ENCODE assay signal across 8 cellular contexts in genomic region chr17:82095777-82096708, GRCh38. TPM values are rescaled to one million over a fixed set of nuclear protein-coding genes. Genes with fewer than 3 reads are reported as not detected.
DNase-seq lines count a peak whose midpoint lies in the region; ATAC-seq lines count a peak whose summit lies in the region.

No MANE protein-coding gene starts in this region.

- H4K20me1 ChIP-seq in BLaER1 (peaks cover 59% of the 10 kb centered on the region), Karpas-422 (ENCODE audit: insufficient read depth, low read depth, low read length) (peaks cover 43% of the 10 kb centered on the region)

- H3K36me3 Mint-ChIP-seq in central memory CD8-positive, alpha-beta T cell (ENCODE audit: insufficient read depth) = peaks cover 10% of the 10 kb centered on the region
- H3K36me3 Mint-ChIP-seq in naive B cell = no peaks in the 10 kb centered on the region

- H3K9me2 ChIP-seq in Karpas-422 (replicated peaks; ENCODE audit: insufficient read depth, low read length) = no peaks in the 10 kb centered on the region

- H3K4me1 ChIP-seq in BLaER1 (peaks cover 41% of the 10 kb centered on the region), Karpas-422 (ENCODE audit: low read length) (peaks cover 35% of the 10 kb centered on the region)

- H3K27me3 Mint-ChIP-seq in central memory CD8-positive, alpha-beta T cell = no peaks in the 10 kb centered on the region
- H3K27me3 Mint-ChIP-seq in naive B cell = no peaks in the 10 kb centered on the region

- H3K27me3 ChIP-seq in BLaER1 (no peaks in the 10 kb centered on the region), Karpas-422 (ENCODE audit: low read length) (no peaks in the 10 kb centered on the region)

- H3K4me3 Mint-ChIP-seq in central memory CD8-positive, alpha-beta T cell = peak overlapping the region; percentile 36
- peak overlapping the region in 7 of 8 donors; percentile 15 to 75 (median 57) for H3K4me3 Mint-ChIP-seq in naive B cell

- no peaks in the 10 kb centered on the region for H3K9me3 Mint-ChIP-seq in central memory CD8-positive, alpha-beta T cell
- H3K9me3 Mint-ChIP-seq in naive B cell = no peaks in the 10 kb centered on the region

- H3K27ac ChIP-seq in BLaER1 (peak overlapping the region; percentile 98), Karpas-422 (ENCODE audit: low read length) (peak overlapping the region; percentile 89; the same call in 1 of the 2 replicates)

- ATAC-seq in central memory CD8-positive, alpha-beta T cell (replicated peaks; ENCODE audit: extremely low read depth, poor library complexity, severe bottlenecking) = no peak
- no peak for ATAC-seq in naive B cell (ENCODE audit: low read depth in 2 of 2)
- ATAC-seq in HG03196 (IDR thresholded peaks at IDR 0.05; ENCODE audit: unreplicated experiment) = no peak

- H3K36me3 ChIP-seq in BLaER1 (peaks cover 56% of the 10 kb centered on the region), Karpas-422 (ENCODE audit: insufficient read depth, low read length) (peaks cover 14% of the 10 kb centered on the region)

- H3K27ac Mint-ChIP-seq in central memory CD8-positive, alpha-beta T cell (ENCODE audit: low read depth) = peak overlapping the region; percentile 22
- H3K27ac Mint-ChIP-seq in naive B cell = no peak overlapping the region

- H2AFZ ChIP-seq in Karpas-422 (ENCODE audit: low read length) = no peak overlapping the region

- H3K9me3 ChIP-seq in BLaER1 = no peaks in the 10 kb centered on the region
- no peaks in the 10 kb centered on the region for H3K9me3 ChIP-seq in Karpas-422 (ENCODE audit: low read length)

- H3K4me2 ChIP-seq in BLaER1 (peak overlapping the region; percentile 100), Karpas-422 (ENCODE audit: low read depth, low read length, poor library complexity, severe bottlenecking) (peak overlapping the region; percentile 74)

- peak overlapping the region; percentile 95 for H3K4me3 ChIP-seq in BLaER1
- H3K4me3 ChIP-seq in Karpas-422 (ENCODE audit: low read length) = peak overlapping the region; percentile 95

- DNase-seq in Karpas-422 (no peak), naive B cell (no peak), globus pallidus (ENCODE audit: low spot score) (no peak), AG08395 (ENCODE audit: low spot score) (no peak), KBM-7 (no peak)
- DNase-seq in central memory CD8-positive, alpha-beta T cell (ENCODE audit: low spot score in 2 of 2) = no peak

- peaks cover 7% of the 10 kb centered on the region for H3K4me1 Mint-ChIP-seq in central memory CD8-positive, alpha-beta T cell
- peaks cover 0 to 7% (median 6%) of the 10 kb centered on the region in 3 donors for H3K4me1 Mint-ChIP-seq in naive B cell

- H3K9ac ChIP-seq in BLaER1 = peak overlapping the region; percentile 98
- peak overlapping the region; percentile 100 for H3K9ac ChIP-seq in Karpas-422 (ENCODE audit: low read length)

- in situ Hi-C loops in KBM-7 (cut with MboI; ENCODE audit: low pct_unique_long_range_greater_than_20kb, low sequenced_read_pairs) = no loop called here

- H3K79me2 ChIP-seq in Karpas-422 (ENCODE audit: low read length) = peaks cover 47% of the 10 kb centered on the region

RNA-seq across cellular contexts. Expression of gene FASN, which starts 2.0 kb away (rescaled TPM):
- total RNA-seq in Karpas-422 (2014; rRNA removed; shearing (Covaris generic); ENCODE audit: low replicate concordance) = 94.1 and 197 TPM in 2 replicates
- under 1 TPM in 5 of 6 donors, not detected in 1; 0.05 to 0.75 (median 0.50) TPM for polyA plus RNA-seq in naive B cell (ENCODE audit: low read depth in 6 of 6)

RNA-seq across cellular contexts. Expression of gene DUS1L, which starts 30.4 kb away (rescaled TPM):
- total RNA-seq in Karpas-422 (2014; rRNA removed; shearing (Covaris generic); ENCODE audit: low replicate concordance) = 89.6 and 187 TPM in 2 replicates
- 10 to 100 TPM; 52.4 to 86.5 (median 68.2) TPM for polyA plus RNA-seq in naive B cell (ENCODE audit: low read depth in 6 of 6)

RNA-seq across cellular contexts. Expression of gene GPS1, which starts 44.3 kb away (rescaled TPM):
- 57.1 and 110 TPM in 2 replicates for total RNA-seq in Karpas-422 (2014; rRNA removed; shearing (Covaris generic); ENCODE audit: low replicate concordance)
- 100 to 1,000 TPM; 103 to 138 (median 109) TPM for polyA plus RNA-seq in naive B cell (ENCODE audit: low read depth in 6 of 6)

RNA-seq across cellular contexts. Expression of gene RFNG, which starts 44.4 kb away (rescaled TPM):
- total RNA-seq in Karpas-422 (2014; rRNA removed; shearing (Covaris generic); ENCODE audit: low replicate concordance) = 16.5 and 26.8 TPM in 2 replicates
- polyA plus RNA-seq in naive B cell (ENCODE audit: low read depth in 6 of 6) = 1 to 10 TPM; 2.6 to 7.6 (median 4.8) TPM

RNA-seq across cellular contexts. Expression of gene DCXR, which starts 58.5 kb away (rescaled TPM):
- total RNA-seq in Karpas-422 (2014; rRNA removed; shearing (Covaris generic); ENCODE audit: low replicate concordance) = 103 and 164 TPM in 2 replicates
- polyA plus RNA-seq in naive B cell (ENCODE audit: low read depth in 6 of 6) = 100 to 1,000 TPM in 2 of 6 donors, 10 to 100 TPM in 4; 74.0 to 199 (median 98.1) TPM
